ENCODE assay signal across 14 cellular contexts in genomic region chr14:100286484-100287191, GRCh38. TPM values are rescaled to one million over a fixed set of nuclear protein-coding genes. Genes with fewer than 3 reads are reported as not detected.
DNase-seq lines count a peak whose midpoint lies in the region; ATAC-seq, FAIRE-seq and TF ChIP-seq lines count a peak whose summit lies in the region.
"Had no signal": no experiment of that assay in that cellular context is flagged by ENCODE, and none has a peak within 500 bp of the region (broad histone marks: within the 10 kb centered on the region; RNA-seq: fewer than 3 reads in every experiment).

No MANE protein-coding gene starts in this region.

- POLR2A ChIA-PET in A549 (lab: Yijun Ruan, JAX) = no interaction called here
- POLR2A ChIA-PET in naive thymus-derived CD4-positive, alpha-beta T cell (lab: Charles Lee) = interaction anchor here (1.4 kb wide), 1 partner anchor 9 kb away, joined by 3 read pairs; no protein-coding TSS in a partner anchor

- no peak for TF ChIP-seq RAD21 in A549 (conservative IDR thresholded peaks at IDR 0.05 in 1 of 2, IDR thresholded peaks at IDR 0.05 in 1 of 2)

- no peaks in the 10 kb centered on the region for H3K27me3 ChIP-seq in CD4-positive, CD25-positive, alpha-beta regulatory T cell (ENCODE audit: control insufficient read depth, insufficient read depth, low read length)
- H3K27me3 ChIP-seq in naive thymus-derived CD4-positive, alpha-beta T cell (ENCODE audit: control insufficient read depth in 2 of 2, insufficient read depth in 2 of 2, low read length in 2 of 2) = no peaks in the 10 kb centered on the region

- H3K4me1 Mint-ChIP-seq in CD4-positive, CD25-positive, alpha-beta regulatory T cell = peaks cover 0 to 17% (median 7%) of the 10 kb centered on the region in 4 donors
- H3K4me1 Mint-ChIP-seq in activated T-helper 17 cell treated with anti-CD3 and anti-CD28 coated beads, Interleukin-2, amount 50 U/mL, for 72 hours = peaks cover 9% of the 10 kb centered on the region
- H3K4me1 Mint-ChIP-seq in naive thymus-derived CD4-positive, alpha-beta T cell = peaks cover 0 to 20% (median 5%) of the 10 kb centered on the region in 7 donors

- no peaks in the 10 kb centered on the region for H3K9me3 ChIP-seq in A549
- no peaks in the 10 kb centered on the region for H3K9me3 ChIP-seq in CD4-positive, CD25-positive, alpha-beta regulatory T cell (ENCODE audit: control insufficient read depth in 2 of 2, low read length in 2 of 2)
- no peaks in the 10 kb centered on the region for H3K9me3 ChIP-seq in naive thymus-derived CD4-positive, alpha-beta T cell (ENCODE audit: control insufficient read depth in 2 of 3, low read length in 3 of 3)

- peaks cover 9% of the 10 kb centered on the region; the same call in 2 of the 3 replicates for H3K4me1 ChIP-seq in A549
- H3K4me1 ChIP-seq in CD4-positive, CD25-positive, alpha-beta regulatory T cell (ENCODE audit: control insufficient read depth, insufficient read depth, low read length, poor library complexity, severe bottlenecking) = peaks cover 14% of the 10 kb centered on the region
- H3K4me1 ChIP-seq in naive thymus-derived CD4-positive, alpha-beta T cell (ENCODE audit: control insufficient read depth in 2 of 2, insufficient read depth in 2 of 2, low read length in 2 of 2) = peaks cover 0 to 6% of the 10 kb centered on the region in 2 donors

- CTCF ChIA-PET in A549 (lab: Yijun Ruan, JAX) = interaction anchor here (0.6 to 7.2 kb wide), 24 partner anchors 11 to 99 kb away, joined by 3 to 114 read pairs (median 6); partner anchors contain the start of gene SLC25A47
- CTCF ChIA-PET in naive thymus-derived CD4-positive, alpha-beta T cell (lab: Charles Lee) = interaction anchor here (0.6 to 1.7 kb wide), 3 partner anchors 9 to 423 kb away, joined by 3 to 4 read pairs (median 3); no protein-coding TSS in a partner anchor

- H3K27ac ChIP-seq in A549 = peak overlapping the region in 1 of 2 experiments; percentile 100; a peak in 2 of 6 replicates
- H3K27ac ChIP-seq in CD4-positive, CD25-positive, alpha-beta regulatory T cell (ENCODE audit: insufficient read depth, low read length, poor library complexity, severe bottlenecking) = no peak overlapping the region
- no peak overlapping the region for H3K27ac ChIP-seq in naive thymus-derived CD4-positive, alpha-beta T cell (ENCODE audit: low read depth, low read length)

- peak overlapping the region; percentile 96; the same call in 1 of the 3 replicates for H3K4me2 ChIP-seq in A549

- no peak for TF ChIP-seq POLR2A in A549 (IDR thresholded peaks at IDR 0.05; ENCODE audit: low read length)

- WGBS in A549 (ENCODE audit: missing lambda C conversion rate) = 89% methylated on average over 4 of the region's 10 CpGs

- TF ChIP-seq CTCF in A549 (IDR thresholded peaks at IDR 0.05) = no peak

- H3K9me3 Mint-ChIP-seq in CD4-positive, CD25-positive, alpha-beta regulatory T cell = no peaks in the 10 kb centered on the region
- no peaks in the 10 kb centered on the region for H3K9me3 Mint-ChIP-seq in activated T-helper 17 cell treated with anti-CD3 and anti-CD28 coated beads, Interleukin-2, amount 50 U/mL, for 72 hours
- H3K9me3 Mint-ChIP-seq in naive thymus-derived CD4-positive, alpha-beta T cell = no peaks in the 10 kb centered on the region

- TF ChIP-seq EP300 in A549 (IDR thresholded peaks at IDR 0.05) = no peak

- no peaks in the 10 kb centered on the region for H3K36me3 Mint-ChIP-seq in CD4-positive, CD25-positive, alpha-beta regulatory T cell
- H3K36me3 Mint-ChIP-seq in activated T-helper 17 cell treated with anti-CD3 and anti-CD28 coated beads, Interleukin-2, amount 50 U/mL, for 72 hours (ENCODE audit: low read depth) = peaks cover 2% of the 10 kb centered on the region
- peaks cover 0 to 1% (median 0%) of the 10 kb centered on the region in 5 donors for H3K36me3 Mint-ChIP-seq in naive thymus-derived CD4-positive, alpha-beta T cell

- H3K36me3 ChIP-seq in CD4-positive, CD25-positive, alpha-beta regulatory T cell (ENCODE audit: control insufficient read depth, insufficient read depth, low read length) = peaks cover 6% of the 10 kb centered on the region
- peaks cover 0 to 4% (median 0%) of the 10 kb centered on the region in 3 experiments for H3K36me3 ChIP-seq in naive thymus-derived CD4-positive, alpha-beta T cell (ENCODE audit: control insufficient read depth in 2 of 3, insufficient read depth in 3 of 3, low read length in 3 of 3)

- DNase-seq in A549 (ENCODE audit: low read depth in 1 of 2, low spot score in 1 of 2) (no peak), anterior cingulate cortex (lab: John Stamatoyannopoulos, UW) (no peak), NCI-H446 (lab: John Stamatoyannopoulos, UW) (no peak)
- DNase-seq in CD4-positive, CD25-positive, alpha-beta regulatory T cell = no peak
- DNase-seq in naive thymus-derived CD4-positive, alpha-beta T cell = no peak
- DNase-seq in effector CD8-positive, alpha-beta T cell (lab: John Stamatoyannopoulos, UW) = no peak
- DNase-seq: activated CD4-positive, alpha-beta T cell treated with anti-CD3 and anti-CD28 coated beads for 4 hours; small intestine had no signal

- intact Hi-C loops in naive thymus-derived CD4-positive, alpha-beta T cell (cut with micrococcal nuclease) = loop anchor here in 1 of 2 donors (5.0 kb wide), 1 partner anchor 219 kb away; the partner anchor contains the start of gene EVL

- H3K4me3 Mint-ChIP-seq in CD4-positive, CD25-positive, alpha-beta regulatory T cell = peak overlapping the region in 3 of 4 donors; percentile 72 to 91 (median 82)
- H3K4me3 Mint-ChIP-seq in activated T-helper 17 cell treated with anti-CD3 and anti-CD28 coated beads, Interleukin-2, amount 50 U/mL, for 72 hours = peak overlapping the region; percentile 78
- peak overlapping the region in 6 of 10 donors; percentile 64 to 91 (median 76) for H3K4me3 Mint-ChIP-seq in naive thymus-derived CD4-positive, alpha-beta T cell

- H3K4me3 ChIP-seq in A549 = no peak overlapping the region
- no peak overlapping the region for H3K4me3 ChIP-seq in CD4-positive, CD25-positive, alpha-beta regulatory T cell (ENCODE audit: low read depth, low read length)
- no peak overlapping the region for H3K4me3 ChIP-seq in naive thymus-derived CD4-positive, alpha-beta T cell (ENCODE audit: low read length)

- ATAC-seq in A549 (no peak), HG03097 (IDR thresholded peaks at IDR 0.05; ENCODE audit: low FRiP score, unreplicated experiment) (no peak)
- no peak for ATAC-seq in CD4-positive, CD25-positive, alpha-beta regulatory T cell (ENCODE audit: low read depth in 2 of 2)
- ATAC-seq in activated T-helper 17 cell treated with anti-CD3 and anti-CD28 coated beads, Interleukin-2, amount 50 U/mL, for 72 hours (replicated peaks) = no peak
- no peak for ATAC-seq in naive thymus-derived CD4-positive, alpha-beta T cell

- peak overlapping the region in 1 of 3 donors; percentile 82 for H3K27ac Mint-ChIP-seq in CD4-positive, CD25-positive, alpha-beta regulatory T cell
- H3K27ac Mint-ChIP-seq in activated T-helper 17 cell treated with anti-CD3 and anti-CD28 coated beads, Interleukin-2, amount 50 U/mL, for 72 hours = peak overlapping the region; percentile 71
- H3K27ac Mint-ChIP-seq in naive thymus-derived CD4-positive, alpha-beta T cell = peak overlapping the region in 4 of 9 donors; percentile 18 to 88 (median 80)

- no peaks in the 10 kb centered on the region for H3K27me3 Mint-ChIP-seq in CD4-positive, CD25-positive, alpha-beta regulatory T cell
- H3K27me3 Mint-ChIP-seq in activated T-helper 17 cell treated with anti-CD3 and anti-CD28 coated beads, Interleukin-2, amount 50 U/mL, for 72 hours = no peaks in the 10 kb centered on the region
- H3K27me3 Mint-ChIP-seq in naive thymus-derived CD4-positive, alpha-beta T cell = no peaks in the 10 kb centered on the region

- FAIRE-seq in A549 (lab: Jason Lieb, UNC) = no peak
- FAIRE-seq: small intestine had no signal

TF ChIP-seq in A549, 52 proteins besides CTCF, POLR2A, EP300 and RAD21 (continues in another document):
- TF ChIP-seq NR3C1 (IDR thresholded peaks at IDR 0.05) (no peak), CHD2 (IDR thresholded peaks at IDR 0.05; ENCODE audit: low read length, partially characterized antibody) (no peak)

RNA-seq across cellular contexts. Expression of gene SLC25A29, which starts 19.6 kb away (rescaled TPM):
- 6.3 and 6.6 TPM in 2 replicates for polyA plus RNA-seq in A549 (2011; rRNA removed)
- polyA plus RNA-seq in A549 (2012; cell fraction: cytosol; rRNA removed) = 10.4 and 15.5 TPM in 2 replicates
- 47.7 and 76.9 TPM in 2 replicates for polyA plus RNA-seq in A549 (2012; cell fraction: nucleus; rRNA removed)
- polyA plus RNA-seq in A549 (2017; fragmentation: RNase III; extraction: RNeasy Plus Mini Kit Qiagen cat#74134 plus additional on column Dnase treatment) = 11.2 to 15.4 TPM (median 15.1 TPM) in 3 replicates
- polyA minus RNA-seq in A549 (2011; rRNA and poly(A)+ RNA removed) = 6.0 and 6.2 TPM in 2 replicates
- 5.3 TPM for total RNA-seq in CD4-positive, CD25-positive, alpha-beta regulatory T cell
- polyA plus RNA-seq in CD4-positive, CD25-positive, alpha-beta regulatory T cell = 1 to 10 TPM in 3 of 4 donors, under 1 TPM in 1; 0.69 to 7.9 (median 1.8) TPM
- total RNA-seq in activated T-helper 17 cell treated with anti-CD3 and anti-CD28 coated beads, Interleukin-2, amount 50 U/mL, for 72 hours = 1 to 10 TPM; 3.8 to 9.3 TPM
- 10 to 100 TPM in 3 of 5 experiments, 1 to 10 TPM in 2; 5.9 to 25.6 (median 10.4) TPM for total RNA-seq in naive thymus-derived CD4-positive, alpha-beta T cell
- 1 to 10 TPM in 1 of 2 donors, under 1 TPM in 1; 0.38 to 5.3 TPM for polyA plus RNA-seq in naive thymus-derived CD4-positive, alpha-beta T cell

RNA-seq across cellular contexts. Expression of gene SLC25A47, which starts 36.5 kb away (rescaled TPM):
- polyA plus RNA-seq in A549 (2011; rRNA removed) (not detected in 2 replicates), A549 (2017; fragmentation: RNase III; extraction: RNeasy Plus Mini Kit Qiagen cat#74134 plus additional on column Dnase treatment) (not detected in 3 replicates)
- not detected in 2 replicates for polyA plus RNA-seq in A549 (2012; cell fraction: cytosol; rRNA removed)
- 0.06 TPM in 2 replicates for polyA plus RNA-seq in A549 (2012; cell fraction: nucleus; rRNA removed)
- not detected in 2 replicates for polyA minus RNA-seq in A549 (2011; rRNA and poly(A)+ RNA removed)
- not detected for total RNA-seq in CD4-positive, CD25-positive, alpha-beta regulatory T cell
- polyA plus RNA-seq in CD4-positive, CD25-positive, alpha-beta regulatory T cell = not detected
- not detected for total RNA-seq in activated T-helper 17 cell treated with anti-CD3 and anti-CD28 coated beads, Interleukin-2, amount 50 U/mL, for 72 hours
- not detected for total RNA-seq in naive thymus-derived CD4-positive, alpha-beta T cell
- not detected for polyA plus RNA-seq in naive thymus-derived CD4-positive, alpha-beta T cell
- total RNA-seq: fibroblast of villous mesenchyme, kidney epithelial cell, temporal lobe had no signal
- polyA plus RNA-seq: neural cell had no signal

RNA-seq across cellular contexts. Expression of gene YY1, which starts 47.7 kb away (rescaled TPM):
- polyA plus RNA-seq in A549 (2011; rRNA removed) (61.6 and 65.8 TPM in 2 replicates), A549 (2017; fragmentation: RNase III; extraction: RNeasy Plus Mini Kit Qiagen cat#74134 plus additional on column Dnase treatment) (58.1 to 59.6 TPM (median 58.4 TPM) in 3 replicates)
- 23.0 and 24.3 TPM in 2 replicates for polyA plus RNA-seq in A549 (2012; cell fraction: cytosol; rRNA removed)
- polyA plus RNA-seq in A549 (2012; cell fraction: nucleus; rRNA removed) = 22.9 and 23.5 TPM in 2 replicates
- polyA minus RNA-seq in A549 (2011; rRNA and poly(A)+ RNA removed) = 27.6 and 36.8 TPM in 2 replicates
- 79.4 TPM for total RNA-seq in CD4-positive, CD25-positive, alpha-beta regulatory T cell
- 10 to 100 TPM; 16.4 to 21.9 (median 19.0) TPM for polyA plus RNA-seq in CD4-positive, CD25-positive, alpha-beta regulatory T cell
- total RNA-seq in activated T-helper 17 cell treated with anti-CD3 and anti-CD28 coated beads, Interleukin-2, amount 50 U/mL, for 72 hours = 10 to 100 TPM; 63.8 to 77.0 TPM
- 10 to 100 TPM; 65.8 to 99.7 (median 92.2) TPM for total RNA-seq in naive thymus-derived CD4-positive, alpha-beta T cell
- 10 to 100 TPM; 15.2 to 18.0 TPM for polyA plus RNA-seq in naive thymus-derived CD4-positive, alpha-beta T cell
